Comparison of ENCODE assay signal across 1 cellular context in genomic region chr10:133242611-133243356, GRCh38.
TF ChIP-seq lines count a peak whose summit lies in the region.

No MANE protein-coding gene starts in this region.

TF ChIP-seq in HepG2, 621 proteins besides CTCF, POLR2A, EP300 and RAD21:
- peak; percentile 27; the same call in 1 of the 2 replicates for TF ChIP-seq RAD51 (IDR thresholded peaks at IDR 0.05; ENCODE audit: borderline replicate concordance)
- TF ChIP-seq MNT (IDR thresholded peaks at IDR 0.05) = peak; percentile 94
- TF ChIP-seq ZIK1 (CRISPR knock-in tag; IDR thresholded peaks at IDR 0.05; ENCODE audit: borderline replicate concordance, low read depth) = no peak
- TF ChIP-seq BHLHE40 (IDR thresholded peaks at IDR 0.05; ENCODE audit: low read length) = peak; percentile 70
- no peak for TF ChIP-seq PRDM4 (CRISPR knock-in tag; IDR thresholded peaks at IDR 0.05; ENCODE audit: borderline replicate concordance)
- TF ChIP-seq USF2 (IDR thresholded peaks at IDR 0.05; ENCODE audit: low read depth, low read length) = peak; percentile 60; the same call in 1 of the 2 replicates
- no peak for TF ChIP-seq USF2 (CRISPR knock-in tag; IDR thresholded peaks at IDR 0.05; ENCODE audit: borderline replicate concordance)
- TF ChIP-seq CREB1 (IDR thresholded peaks at IDR 0.05) = peak; percentile 31; the same call in 1 of the 2 replicates
- TF ChIP-seq CREB1 (CRISPR knock-in tag; IDR thresholded peaks at IDR 0.05) = no peak
